In genomic region chrX:68669872-68670271, GRCh38 we compare ENCODE assay signal across 18 cellular contexts.
"Had no signal": no experiment of that assay in that cellular context is flagged by ENCODE, and none has a peak within 500 bp of the region (broad histone marks: within the 10 kb centered on the region; RNA-seq: fewer than 3 reads in every experiment).

No MANE protein-coding gene starts in this region.

- H3K27ac Mint-ChIP-seq: activated CD4-positive, alpha-beta T cell treated with anti-CD3 and anti-CD28 coated beads, Interleukin-2, amount 10 ng/mL, durations not matched to agents 24 days and 14 days; activated CD8-positive, alpha-beta T cell treated with anti-CD3 and anti-CD28 coated beads for 36 hours; activated naive CD8-positive, alpha-beta T cell treated with anti-CD3 and anti-CD28 coated beads, Interleukin-2, amount 50 U/mL, for 24 hours; activated T-helper 1 cell treated with anti-CD3 and anti-CD28 coated beads, Interleukin-12 subunit alpha, Interleukin-12 subunit beta, Interleukin-2, Interleukin-4 antibody, amounts not matched to agents 30 ng/mL and 10 ng/mL and 1 ng/mL, durations not matched to agents 14 hours and 24 hours and 36 hours; memory B cell; stimulated activated effector memory CD8-positive, alpha-beta T cell treated with anti-CD3 and anti-CD28 coated beads, Interleukin-12 subunit alpha, Interleukin-12 subunit beta, amount 100 ng/mL, for 72 hours had no signal

- H3K4me1 Mint-ChIP-seq: activated CD4-positive, alpha-beta T cell treated with anti-CD3 and anti-CD28 coated beads, Interleukin-2, amount 10 ng/mL, durations not matched to agents 24 days and 14 days; activated naive CD8-positive, alpha-beta T cell treated with anti-CD3 and anti-CD28 coated beads, Interleukin-2, amount 50 U/mL, for 24 hours; memory B cell; stimulated activated effector memory CD8-positive, alpha-beta T cell treated with anti-CD3 and anti-CD28 coated beads, Interleukin-12 subunit alpha, Interleukin-12 subunit beta, amount 100 ng/mL, for 72 hours; stimulated activated naive CD8-positive, alpha-beta T cell treated with anti-CD3 and anti-CD28 coated beads, Interleukin-15, amount 100 ng/mL, for 72 hours had no signal

- H3K27me3 ChIP-seq: ascending aorta, foreskin keratinocyte, tibial artery had no signal

- H3K9me3 ChIP-seq: ascending aorta, mucosa of descending colon, tibial artery had no signal

- H3K9me3 Mint-ChIP-seq: activated CD4-positive, alpha-beta T cell treated with anti-CD3 and anti-CD28 coated beads, Interleukin-2, amount 10 ng/mL, durations not matched to agents 24 days and 14 days; activated CD8-positive, alpha-beta T cell treated with anti-CD3 and anti-CD28 coated beads for 36 hours; activated naive CD8-positive, alpha-beta T cell treated with anti-CD3 and anti-CD28 coated beads, Interleukin-2, amount 50 U/mL, for 24 hours; activated T-helper 1 cell treated with anti-CD3 and anti-CD28 coated beads, Interleukin-12 subunit alpha, Interleukin-12 subunit beta, Interleukin-2, Interleukin-4 antibody, amounts not matched to agents 30 ng/mL and 10 ng/mL and 1 ng/mL, durations not matched to agents 14 hours and 24 hours and 36 hours; memory B cell; stimulated activated effector memory CD8-positive, alpha-beta T cell treated with anti-CD3 and anti-CD28 coated beads, Interleukin-12 subunit alpha, Interleukin-12 subunit beta, amount 100 ng/mL, for 72 hours; stimulated activated naive CD8-positive, alpha-beta T cell treated with anti-CD3 and anti-CD28 coated beads, Interleukin-15, amount 100 ng/mL, for 72 hours had no signal

- H3K27me3 Mint-ChIP-seq: activated CD8-positive, alpha-beta T cell treated with anti-CD3 and anti-CD28 coated beads for 36 hours; stimulated activated naive CD8-positive, alpha-beta T cell treated with anti-CD3 and anti-CD28 coated beads, Interleukin-15, amount 100 ng/mL, for 72 hours had no signal

- H3K4me1 ChIP-seq: ascending aorta, foreskin keratinocyte, tibial artery had no signal

- DNase-seq: activated CD4-positive, alpha-beta T cell treated with anti-CD3 and anti-CD28 coated beads, Interleukin-2, amount 10 ng/mL, durations not matched to agents 24 days and 14 days; activated CD8-positive, alpha-beta T cell treated with anti-CD3 and anti-CD28 coated beads for 36 hours; activated gamma-delta T cell; activated naive CD4-positive, alpha-beta T cell treated with anti-CD3 and anti-CD28 coated beads, Interleukin-2, amount 50 U/mL, for 16 hours; activated naive CD8-positive, alpha-beta T cell treated with anti-CD3 and anti-CD28 coated beads, Interleukin-2, amount 50 U/mL, for 24 hours; central memory CD4-positive, alpha-beta T cell; effector memory CD4-positive, alpha-beta T cell; foreskin keratinocyte; mucosa of descending colon; small intestine; stimulated activated CD4-positive, alpha-beta T cell treated with anti-CD3 and anti-CD28 coated beads, Interleukin-2, amount 100 ng/mL, for 24 hours; stimulated activated naive CD8-positive, alpha-beta T cell treated with anti-CD3 and anti-CD28 coated beads, Interleukin-15, amount 100 ng/mL, for 72 hours; tibial artery had no signal

- FAIRE-seq: endothelial cell of umbilical vein, small intestine had no signal

- H3K36me3 ChIP-seq: ascending aorta, tibial artery had no signal

- H3K27ac ChIP-seq: ascending aorta, foreskin keratinocyte, tibial artery had no signal

- H3K4me3 ChIP-seq: ascending aorta, mucosa of descending colon, tibial artery had no signal

- H3K4me3 Mint-ChIP-seq: activated CD4-positive, alpha-beta T cell treated with anti-CD3 and anti-CD28 coated beads, Interleukin-2, amount 10 ng/mL, durations not matched to agents 24 days and 14 days; activated CD8-positive, alpha-beta T cell treated with anti-CD3 and anti-CD28 coated beads for 36 hours; activated naive CD8-positive, alpha-beta T cell treated with anti-CD3 and anti-CD28 coated beads, Interleukin-2, amount 50 U/mL, for 24 hours; activated T-helper 1 cell treated with anti-CD3 and anti-CD28 coated beads, Interleukin-12 subunit alpha, Interleukin-12 subunit beta, Interleukin-2, Interleukin-4 antibody, amounts not matched to agents 30 ng/mL and 10 ng/mL and 1 ng/mL, durations not matched to agents 14 hours and 24 hours and 36 hours; memory B cell; stimulated activated effector memory CD8-positive, alpha-beta T cell treated with anti-CD3 and anti-CD28 coated beads, Interleukin-12 subunit alpha, Interleukin-12 subunit beta, amount 100 ng/mL, for 72 hours; stimulated activated naive CD8-positive, alpha-beta T cell treated with anti-CD3 and anti-CD28 coated beads, Interleukin-15, amount 100 ng/mL, for 72 hours had no signal

- H3K36me3 Mint-ChIP-seq: memory B cell; stimulated activated effector memory CD8-positive, alpha-beta T cell treated with anti-CD3 and anti-CD28 coated beads, Interleukin-12 subunit alpha, Interleukin-12 subunit beta, amount 100 ng/mL, for 72 hours had no signal
